Comparison of ENCODE assay signal across 17 cellular contexts in genomic region chr1:45800899-45801298, GRCh38. TPM values are rescaled to one million over a fixed set of nuclear protein-coding genes. Genes with fewer than 3 reads are reported as not detected.
DNase-seq lines count a peak whose midpoint lies in the region; ATAC-seq and TF ChIP-seq lines count a peak whose summit lies in the region.
"Had no signal": no experiment of that assay in that cellular context is flagged by ENCODE, and none has a peak within 500 bp of the region (broad histone marks: within the 10 kb centered on the region; RNA-seq: fewer than 3 reads in every experiment).

No MANE protein-coding gene starts in this region.

- no peak overlapping the region for H3K4me3 ChIP-seq in CD4-positive, CD25-positive, alpha-beta regulatory T cell (ENCODE audit: low read depth, low read length)
- H3K4me3 ChIP-seq in DND-41 (ENCODE audit: low read depth in 1 of 2, low read length in 2 of 2) = no peak overlapping the region
- H3K4me3 ChIP-seq in psoas muscle = no peak overlapping the region
- H3K4me3 ChIP-seq: BLaER1 treated with 17β-estradiol and CSF1 and Interleukin-3, amounts not matched to agents 10 nM and 100 nM had no signal

- WGBS in psoas muscle, 3 donors = 44 to 78% (median 47%) methylated on average over 4 of the region's 4 CpGs

- peak overlapping the region; percentile 27; the same call in 1 of the 2 replicates for H2AFZ ChIP-seq in DND-41 (ENCODE audit: low read depth, low read length)

- H3K4me2 ChIP-seq in DND-41 (ENCODE audit: insufficient read depth, low read length) = no peak overlapping the region
- H3K4me2 ChIP-seq: BLaER1 treated with 17β-estradiol and CSF1 and Interleukin-3, amounts not matched to agents 10 nM and 100 nM had no signal

- intact Hi-C loops in activated T-helper 1 cell treated with anti-CD3 and anti-CD28 coated beads, Interleukin-12 subunit alpha, Interleukin-12 subunit beta, Interleukin-2, Interleukin-4 antibody, amounts not matched to agents 30 ng/mL and 10 ng/mL and 1 ng/mL, durations not matched to agents 14 hours and 24 hours and 36 hours (cut with micrococcal nuclease) = loop anchor here (5.0 kb wide), 2 partner anchors 309 to 501 kb away; partner anchors contain the start of genes LRRC41, TESK2 and UQCRH
- intact Hi-C loops in psoas muscle (cut with DNase I) = loop anchor here (5.0 to 10.0 kb wide), 3 partner anchors 49 to 116 kb away; partner anchors contain the start of genes GPBP1L1 (in 2 of the 2), TMEM69 (in 2 of the 2) and IPP (in 1 of the 2)

- no peak for ATAC-seq in CD4-positive, CD25-positive, alpha-beta regulatory T cell (ENCODE audit: low read depth in 2 of 2)
- ATAC-seq in DND-41 (ENCODE audit: insufficient read depth, low read depth) (no peak), psoas muscle (peak; percentile 8 to 57 (median 36))
- ATAC-seq in effector memory CD8-positive, alpha-beta T cell (replicated peaks) = no peak
- ATAC-seq: HepG2 had no signal

- no peak overlapping the region for H3K27ac Mint-ChIP-seq in CD4-positive, CD25-positive, alpha-beta regulatory T cell
- H3K27ac Mint-ChIP-seq in activated T-helper 1 cell treated with anti-CD3 and anti-CD28 coated beads, Interleukin-12 subunit alpha, Interleukin-12 subunit beta, Interleukin-2, Interleukin-4 antibody, amounts not matched to agents 30 ng/mL and 10 ng/mL and 1 ng/mL, durations not matched to agents 14 hours and 24 hours and 36 hours = no peak overlapping the region
- H3K27ac Mint-ChIP-seq in effector memory CD8-positive, alpha-beta T cell = no peak overlapping the region
- H3K27ac Mint-ChIP-seq: B cell, IgD-negative memory B cell had no signal

- peaks cover 17 to 24% (median 23%) of the 10 kb centered on the region in 4 donors for H3K4me1 Mint-ChIP-seq in CD4-positive, CD25-positive, alpha-beta regulatory T cell
- peaks cover 31% of the 10 kb centered on the region for H3K4me1 Mint-ChIP-seq in activated T-helper 1 cell treated with anti-CD3 and anti-CD28 coated beads, Interleukin-12 subunit alpha, Interleukin-12 subunit beta, Interleukin-2, Interleukin-4 antibody, amounts not matched to agents 30 ng/mL and 10 ng/mL and 1 ng/mL, durations not matched to agents 14 hours and 24 hours and 36 hours (ENCODE audit: low read depth)
- H3K4me1 Mint-ChIP-seq in effector memory CD8-positive, alpha-beta T cell (ENCODE audit: low read depth in 2 of 2) = peaks cover 19 to 21% of the 10 kb centered on the region in 2 donors

- no peak for DNase-seq in CD4-positive, CD25-positive, alpha-beta regulatory T cell
- no peak for DNase-seq in DND-41
- no peak for DNase-seq in activated T-helper 1 cell treated with anti-CD3 and anti-CD28 coated beads, Interleukin-12 subunit alpha, Interleukin-12 subunit beta, Interleukin-2, Interleukin-4 antibody, amounts not matched to agents 30 ng/mL and 10 ng/mL and 1 ng/mL, durations not matched to agents 14 hours and 24 hours and 36 hours (ENCODE audit: low spot score)
- DNase-seq in psoas muscle = no peak
- DNase-seq in kidney tubule cell (ENCODE audit: low spot score) = no peak
- no peak for DNase-seq in effector memory CD8-positive, alpha-beta T cell
- no peak for DNase-seq in GM13976 (ENCODE audit: low spot score)
- no peak for DNase-seq in activated CD4-positive, CD25-positive, alpha-beta regulatory T cell treated with anti-CD3 and anti-CD28 coated beads, Interleukin-2, amount 50 U/mL, for 72 hours
- DNase-seq: Caco-2, GDM1, GOT3, H7, KG1 had no signal

- no peaks in the 10 kb centered on the region for H3K9me3 Mint-ChIP-seq in CD4-positive, CD25-positive, alpha-beta regulatory T cell
- no peaks in the 10 kb centered on the region for H3K9me3 Mint-ChIP-seq in activated T-helper 1 cell treated with anti-CD3 and anti-CD28 coated beads, Interleukin-12 subunit alpha, Interleukin-12 subunit beta, Interleukin-2, Interleukin-4 antibody, amounts not matched to agents 30 ng/mL and 10 ng/mL and 1 ng/mL, durations not matched to agents 14 hours and 24 hours and 36 hours
- H3K9me3 Mint-ChIP-seq in effector memory CD8-positive, alpha-beta T cell = no peaks in the 10 kb centered on the region
- H3K9me3 Mint-ChIP-seq: IgD-negative memory B cell had no signal

- in situ Hi-C loops in GM13976 (cut with MboI; ENCODE audit: low sequenced_read_pairs, unreplicated experiment) = no loop called here

- no peak overlapping the region for H3K27ac ChIP-seq in CD4-positive, CD25-positive, alpha-beta regulatory T cell (ENCODE audit: insufficient read depth, low read length, poor library complexity, severe bottlenecking)
- H3K27ac ChIP-seq in DND-41 (ENCODE audit: low read length) (no peak overlapping the region), psoas muscle (peak overlapping the region; percentile 93)
- H3K27ac ChIP-seq: BLaER1 treated with 17β-estradiol and CSF1 and Interleukin-3, amounts not matched to agents 10 nM and 100 nM had no signal

- H3K4me3 Mint-ChIP-seq in CD4-positive, CD25-positive, alpha-beta regulatory T cell = peak overlapping the region in 3 of 4 donors; percentile 23 to 53 (median 37)
- H3K4me3 Mint-ChIP-seq in activated T-helper 1 cell treated with anti-CD3 and anti-CD28 coated beads, Interleukin-12 subunit alpha, Interleukin-12 subunit beta, Interleukin-2, Interleukin-4 antibody, amounts not matched to agents 30 ng/mL and 10 ng/mL and 1 ng/mL, durations not matched to agents 14 hours and 24 hours and 36 hours = peak overlapping the region; percentile 19
- H3K4me3 Mint-ChIP-seq in effector memory CD8-positive, alpha-beta T cell = no peak overlapping the region
- H3K4me3 Mint-ChIP-seq: B cell had no signal

- peaks cover 2% of the 10 kb centered on the region for H3K27me3 ChIP-seq in CD4-positive, CD25-positive, alpha-beta regulatory T cell (ENCODE audit: control insufficient read depth, insufficient read depth, low read length)
- H3K27me3 ChIP-seq in DND-41 (ENCODE audit: insufficient read depth, low read length, poor library complexity) (no peaks in the 10 kb centered on the region), psoas muscle (ENCODE audit: insufficient read depth in 3 of 3, low read length in 2 of 3) (no peaks in the 10 kb centered on the region)
- H3K27me3 ChIP-seq: BLaER1 treated with 17β-estradiol and CSF1 and Interleukin-3, amounts not matched to agents 10 nM and 100 nM had no signal

- no peaks in the 10 kb centered on the region for H4K20me1 ChIP-seq in DND-41 (ENCODE audit: insufficient read depth, low read length)

- H3K79me2 ChIP-seq in DND-41 (ENCODE audit: insufficient read depth, low read length) = peaks cover 21% of the 10 kb centered on the region

- peaks cover 14% of the 10 kb centered on the region for H3K4me1 ChIP-seq in CD4-positive, CD25-positive, alpha-beta regulatory T cell (ENCODE audit: control insufficient read depth, insufficient read depth, low read length, poor library complexity, severe bottlenecking)
- H3K4me1 ChIP-seq in DND-41 (ENCODE audit: insufficient read depth, low read length) (peaks cover 27% of the 10 kb centered on the region), psoas muscle (peaks cover 42% of the 10 kb centered on the region)

- H3K9me3 ChIP-seq in CD4-positive, CD25-positive, alpha-beta regulatory T cell (ENCODE audit: control insufficient read depth in 2 of 2, low read length in 2 of 2) = no peaks in the 10 kb centered on the region
- H3K9me3 ChIP-seq in DND-41 (ENCODE audit: insufficient read depth, low read length, severe bottlenecking) (no peaks in the 10 kb centered on the region), psoas muscle (no peaks in the 10 kb centered on the region)
- H3K9me3 ChIP-seq: BLaER1 treated with 17β-estradiol and CSF1 and Interleukin-3, amounts not matched to agents 10 nM and 100 nM; Caco-2 had no signal

- no peaks in the 10 kb centered on the region for H3K36me3 Mint-ChIP-seq in CD4-positive, CD25-positive, alpha-beta regulatory T cell
- H3K36me3 Mint-ChIP-seq in activated T-helper 1 cell treated with anti-CD3 and anti-CD28 coated beads, Interleukin-12 subunit alpha, Interleukin-12 subunit beta, Interleukin-2, Interleukin-4 antibody, amounts not matched to agents 30 ng/mL and 10 ng/mL and 1 ng/mL, durations not matched to agents 14 hours and 24 hours and 36 hours (ENCODE audit: low read depth) = peaks cover 7% of the 10 kb centered on the region
- peaks cover 5% of the 10 kb centered on the region for H3K36me3 Mint-ChIP-seq in effector memory CD8-positive, alpha-beta T cell (ENCODE audit: insufficient read depth)
- H3K36me3 Mint-ChIP-seq: IgD-negative memory B cell had no signal

- no peak overlapping the region for H3K9ac ChIP-seq in DND-41 (ENCODE audit: low read depth, low read length)
- H3K9ac ChIP-seq: BLaER1 treated with 17β-estradiol and CSF1 and Interleukin-3, amounts not matched to agents 10 nM and 100 nM had no signal

- no peaks in the 10 kb centered on the region for H3K27me3 Mint-ChIP-seq in CD4-positive, CD25-positive, alpha-beta regulatory T cell
- H3K27me3 Mint-ChIP-seq in activated T-helper 1 cell treated with anti-CD3 and anti-CD28 coated beads, Interleukin-12 subunit alpha, Interleukin-12 subunit beta, Interleukin-2, Interleukin-4 antibody, amounts not matched to agents 30 ng/mL and 10 ng/mL and 1 ng/mL, durations not matched to agents 14 hours and 24 hours and 36 hours (ENCODE audit: insufficient read depth) = no peaks in the 10 kb centered on the region
- peaks cover 0 to 12% of the 10 kb centered on the region in 2 donors for H3K27me3 Mint-ChIP-seq in effector memory CD8-positive, alpha-beta T cell

- TF ChIP-seq CTCF in DND-41 (IDR thresholded peaks at IDR 0.05; ENCODE audit: borderline replicate concordance, extremely low read depth, low read length, poor library complexity, severe bottlenecking) (no peak), psoas muscle (IDR thresholded peaks at IDR 0.05) (no peak), GM13976 (IDR thresholded peaks at IDR 0.05; ENCODE audit: borderline replicate concordance, control extremely low read depth, extremely low read depth, insufficient read depth, missing control alignments) (no peak)

- H3K36me3 ChIP-seq in CD4-positive, CD25-positive, alpha-beta regulatory T cell (ENCODE audit: control insufficient read depth, insufficient read depth, low read length) = no peaks in the 10 kb centered on the region
- H3K36me3 ChIP-seq in DND-41 (ENCODE audit: insufficient read depth, low read length) (0 out of 2 replicates have a peak, but pooled peaks cover under 1% of the 10 kb centered on the region), psoas muscle (ENCODE audit: insufficient read depth in 1 of 2, low read depth in 1 of 2) (peaks cover 0 to 3% of the 10 kb centered on the region in 2 donors)

RNA-seq across cellular contexts. Expression of gene MAST2, which starts 2.5 kb away (rescaled TPM):
- total RNA-seq in CD4-positive, CD25-positive, alpha-beta regulatory T cell = 13.1 TPM
- polyA plus RNA-seq in CD4-positive, CD25-positive, alpha-beta regulatory T cell = 1 to 10 TPM in 2 of 4 donors, under 1 TPM in 2; 0.71 to 3.2 (median 1.3) TPM
- 32.0 and 37.2 TPM in 2 replicates for total RNA-seq in activated T-helper 1 cell treated with anti-CD3 and anti-CD28 coated beads, Interleukin-12 subunit alpha, Interleukin-12 subunit beta, Interleukin-2, Interleukin-4 antibody, amounts not matched to agents 30 ng/mL and 10 ng/mL and 1 ng/mL, durations not matched to agents 14 hours and 24 hours and 36 hours
- 100 to 1,000 TPM; 159 to 266 (median 243) TPM for total RNA-seq in psoas muscle
- polyA plus RNA-seq in psoas muscle = 100 to 1,000 TPM in 2 of 3 donors, 10 to 100 TPM in 1; 97.8 to 142 (median 126) TPM

RNA-seq across cellular contexts. Expression of gene IPP, which starts 50.4 kb away (rescaled TPM):
- 12.8 TPM for total RNA-seq in CD4-positive, CD25-positive, alpha-beta regulatory T cell
- 10 to 100 TPM; 10.1 to 11.7 (median 11.2) TPM for polyA plus RNA-seq in CD4-positive, CD25-positive, alpha-beta regulatory T cell
- 12.3 and 13.9 TPM in 2 replicates for total RNA-seq in activated T-helper 1 cell treated with anti-CD3 and anti-CD28 coated beads, Interleukin-12 subunit alpha, Interleukin-12 subunit beta, Interleukin-2, Interleukin-4 antibody, amounts not matched to agents 30 ng/mL and 10 ng/mL and 1 ng/mL, durations not matched to agents 14 hours and 24 hours and 36 hours
- 10 to 100 TPM; 12.7 to 26.8 (median 19.6) TPM for total RNA-seq in psoas muscle
- 1 to 10 TPM; 2.5 to 8.3 (median 2.9) TPM for polyA plus RNA-seq in psoas muscle

Comparison
In these comparisons a context has a peak if more than half of its experiments do, and no peak if none do; other contexts are left out.
1. ATAC-seq: peak in psoas muscle (4 of 4); none in CD4-positive, CD25-positive, alpha-beta regulatory T cell (0 of 2), DND-41 (single experiment) and effector memory CD8-positive, alpha-beta T cell (single experiment).
2. H3K4me3 Mint-ChIP-seq: peak in CD4-positive, CD25-positive, alpha-beta regulatory T cell (3 of 4) and activated T-helper 1 cell treated with anti-CD3 and anti-CD28 coated beads, Interleukin-12 subunit alpha, Interleukin-12 subunit beta, Interleukin-2, Interleukin-4 antibody, amounts not matched to agents 30 ng/mL and 10 ng/mL and 1 ng/mL, durations not matched to agents 14 hours and 24 hours and 36 hours (single experiment); none in effector memory CD8-positive, alpha-beta T cell (0 of 2).